ENCODE assay signal across 8 cellular contexts in the genomic region with DNA sequence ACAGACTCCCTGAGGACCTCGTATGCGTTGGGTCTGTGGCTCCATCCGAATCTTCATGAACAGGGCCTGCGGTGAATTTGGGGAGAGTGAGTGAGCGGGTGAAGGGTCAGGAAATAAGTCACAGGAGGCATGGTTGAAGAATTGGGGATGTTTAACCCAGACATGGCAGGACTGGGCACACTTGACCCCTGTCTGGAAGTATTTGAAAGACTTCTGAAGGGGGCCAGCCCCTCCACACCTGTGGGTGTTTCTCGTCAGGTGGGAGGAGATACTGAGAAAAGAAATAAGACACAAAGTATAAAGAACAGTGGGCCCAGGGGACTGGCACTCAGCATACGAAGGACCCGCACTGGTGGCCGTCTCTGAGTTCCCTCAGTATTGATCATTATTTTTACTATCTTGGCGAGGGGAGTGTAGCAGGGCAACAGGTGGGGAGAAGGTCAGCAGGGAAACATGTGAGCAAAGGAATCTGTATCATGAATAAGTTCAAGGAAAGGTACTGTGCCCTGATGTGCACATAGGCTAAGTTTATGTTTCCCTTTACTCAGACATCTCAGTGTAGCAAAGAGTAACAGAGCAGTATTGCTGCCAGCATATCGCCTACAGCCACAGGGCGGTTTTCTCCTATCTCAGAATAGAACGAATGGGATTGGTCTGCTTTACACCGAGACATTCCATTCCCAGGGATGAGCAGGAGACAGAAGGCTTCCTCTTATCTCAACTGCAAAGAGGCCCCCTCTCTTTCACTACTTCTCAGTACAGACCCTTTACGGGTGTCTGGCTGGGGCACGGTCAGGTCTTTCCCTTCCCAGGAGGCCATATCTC. TPM values are rescaled to one million over a fixed set of nuclear protein-coding genes. Genes with fewer than 3 reads are reported as not detected.
DNase-seq lines count a peak whose midpoint lies in the region; ATAC-seq, FAIRE-seq and TF ChIP-seq lines count a peak whose summit lies in the region.

No MANE protein-coding gene starts in this region.

- FAIRE-seq in HTR-8/SVneo (lab: Jason Lieb, UNC) = no peak

- no peak for ATAC-seq in upper lobe of right lung
- no peak for ATAC-seq in GM18867 (IDR thresholded peaks at IDR 0.05; ENCODE audit: unreplicated experiment)

- peaks cover 29% of the 10 kb centered on the region for H3K4me1 ChIP-seq in cardiac muscle cell (ENCODE audit: low read depth)
- H3K4me1 ChIP-seq in upper lobe of right lung = peaks cover 22% of the 10 kb centered on the region

- TF ChIP-seq CTCF in cardiac muscle cell (IDR thresholded peaks at IDR 0.05; ENCODE audit: low read depth, low read length) = no peak
- TF ChIP-seq CTCF in lower leg skin (IDR thresholded peaks at IDR 0.05) = no peak
- TF ChIP-seq CTCF in upper lobe of right lung (IDR thresholded peaks at IDR 0.05) = no peak

- H3K9me3 ChIP-seq in cardiac muscle cell (ENCODE audit: low read depth) (no peaks in the 10 kb centered on the region), upper lobe of right lung (no peaks in the 10 kb centered on the region)

- H3K27ac ChIP-seq in cardiac muscle cell = peak overlapping the region; percentile 97
- H3K27ac ChIP-seq in upper lobe of right lung = peak overlapping the region; percentile 93

- no peak for TF ChIP-seq POLR2A in lower leg skin (IDR thresholded peaks at IDR 0.05)

- H3K4me3 ChIP-seq in cardiac muscle cell (peak overlapping the region; percentile 68), lower leg skin (ENCODE audit: low read depth, poor library complexity, severe bottlenecking) (peak overlapping the region; percentile 61), upper lobe of right lung (peak overlapping the region; percentile 90)

- 15 to 16% methylated on average over 16 of the region's 16 CpGs for WGBS in lower leg skin, 2 donors

- intact Hi-C loops in cardiac septum (cut with DNase I) = no loop called here
- intact Hi-C loops in lower leg skin (cut with DNase I; ENCODE audit: low total_unique reads) = no loop called here
- intact Hi-C loops in upper lobe of right lung (cut with DNase I) = no loop called here

- DNase-seq in cardiac muscle cell (ENCODE audit: low read depth in 1 of 2, low spot score in 1 of 2) (peak; percentile 31 to 42), cardiac septum (ENCODE audit: low spot score) (no peak), amniotic epithelial cell (ENCODE audit: low read depth) (peak; percentile 83), lower leg skin (ENCODE audit: low spot score in 2 of 2) (no peak), upper lobe of right lung (no peak), HTR-8/SVneo (ENCODE audit: insufficient read length, low spot score) (no peak), NCI-H446 (lab: John Stamatoyannopoulos, UW) (no peak)

- no peaks in the 10 kb centered on the region for H3K27me3 ChIP-seq in cardiac muscle cell
- no peaks in the 10 kb centered on the region for H3K27me3 ChIP-seq in upper lobe of right lung

- H3K36me3 ChIP-seq in cardiac muscle cell (no peaks in the 10 kb centered on the region), upper lobe of right lung (peaks cover 8% of the 10 kb centered on the region)

RNA-seq across cellular contexts. Expression of gene PFKFB3, which starts 38.2 kb away (rescaled TPM):
- total RNA-seq in cardiac muscle cell (47.6 and 55.8 TPM in 2 replicates), cardiac septum (13.8 TPM), lower leg skin (10 to 100 TPM; 56.4 to 77.4 (median 69.2) TPM), upper lobe of right lung (77.2 TPM)
- polyA plus RNA-seq in cardiac muscle cell = 37.1 and 47.6 TPM in 2 replicates

Comparison
In these comparisons a context has a peak if more than half of its experiments do, and no peak if none do; other contexts are left out.
1. DNase-seq: peak in cardiac muscle cell (2 of 2) and amniotic epithelial cell (single experiment); none in cardiac septum (single experiment), lower leg skin (0 of 2), upper lobe of right lung (single experiment), HTR-8/SVneo (single experiment) and NCI-H446 (0 of 2).
2. Peak in every context shown above with its lines, with median percentiles within 50 percentile points of each other: H3K4me3 ChIP-seq.